9 cellular contexts compared by ENCODE assay signal in genomic region chr12:70829070-70829469, GRCh38.
"Had no signal": no experiment of that assay in that cellular context is flagged by ENCODE, and none has a peak within 500 bp of the region (broad histone marks: within the 10 kb centered on the region; RNA-seq: fewer than 3 reads in every experiment).

No MANE protein-coding gene starts in this region.

- H3K27ac ChIP-seq: HL-60, KMS-11 had no signal

- DNase-seq: IMR-90, KBM-7, KG1 had no signal

- H3K27me3 Mint-ChIP-seq: IgD-negative memory B cell had no signal

- H3K4me2 ChIP-seq: KMS-11 had no signal

- H3K4me3 Mint-ChIP-seq: IgD-negative memory B cell had no signal

- H3K4me3 ChIP-seq: K562 had no signal

- H3K27ac Mint-ChIP-seq: IgD-negative memory B cell had no signal

- H3K36me3 Mint-ChIP-seq: IgD-negative memory B cell had no signal

- H3K4me1 Mint-ChIP-seq: IgD-negative memory B cell had no signal

- ATAC-seq: HepG2, K562 had no signal

- FAIRE-seq: HepG2, HTR-8/SVneo, K562 had no signal
